In genomic region chr7:2688409-2689342, GRCh38 we compare ENCODE assay signal across 9 cellular contexts. TPM values are rescaled to one million over a fixed set of nuclear protein-coding genes. Genes with fewer than 3 reads are reported as not detected.
DNase-seq lines count a peak whose midpoint lies in the region; ATAC-seq and TF ChIP-seq lines count a peak whose summit lies in the region.
"Had no signal": no experiment of that assay in that cellular context is flagged by ENCODE, and none has a peak within 500 bp of the region (broad histone marks: within the 10 kb centered on the region; RNA-seq: fewer than 3 reads in every experiment).

No MANE protein-coding gene starts in this region.

- H3K36me3 Mint-ChIP-seq in activated T-cell treated with anti-CD3 and anti-CD28 coated beads, Interleukin-2, amount 50 U/mL, for 72 hours (ENCODE audit: insufficient read depth in 2 of 2) = no peaks in the 10 kb centered on the region
- H3K36me3 Mint-ChIP-seq: activated naive CD4-positive, alpha-beta T cell treated with anti-CD3 and anti-CD28 coated beads, Interleukin-2, amount 50 U/mL, for 24 hours had no signal

- no peaks in the 10 kb centered on the region for H3K36me3 ChIP-seq in uterus

- peak overlapping the region; percentile 37 for H3K4me3 ChIP-seq in WI38 (ENCODE audit: low read depth, low read length)
- peak overlapping the region; percentile 6 to 34 for H3K4me3 ChIP-seq in uterus

- H3K4me1 Mint-ChIP-seq in activated T-cell treated with anti-CD3 and anti-CD28 coated beads, Interleukin-2, amount 50 U/mL, for 72 hours (ENCODE audit: low read depth) = peaks cover 15% of the 10 kb centered on the region

- H3K9me3 Mint-ChIP-seq in activated T-cell treated with anti-CD3 and anti-CD28 coated beads, Interleukin-2, amount 50 U/mL, for 72 hours = no peaks in the 10 kb centered on the region
- H3K9me3 Mint-ChIP-seq: activated naive CD4-positive, alpha-beta T cell treated with anti-CD3 and anti-CD28 coated beads, Interleukin-2, amount 50 U/mL, for 24 hours had no signal

- intact Hi-C loops in uterus (cut with DNase I; ENCODE audit: low total_unique reads) = no loop called here

- H3K27me3 Mint-ChIP-seq in activated T-cell treated with anti-CD3 and anti-CD28 coated beads, Interleukin-2, amount 50 U/mL, for 72 hours (ENCODE audit: low read depth) = peaks cover 39% of the 10 kb centered on the region

- no peak for TF ChIP-seq POLR2A in uterus (IDR thresholded peaks at IDR 0.05)

- TF ChIP-seq CTCF in WI38 (IDR thresholded peaks at IDR 0.05; ENCODE audit: low read depth, low read length) (no peak), uterus (IDR thresholded peaks at IDR 0.05) (no peak)

- H3K27ac Mint-ChIP-seq in activated T-cell treated with anti-CD3 and anti-CD28 coated beads, Interleukin-2, amount 50 U/mL, for 72 hours = no peak overlapping the region
- H3K27ac Mint-ChIP-seq: activated naive CD4-positive, alpha-beta T cell treated with anti-CD3 and anti-CD28 coated beads, Interleukin-2, amount 50 U/mL, for 24 hours had no signal

- H3K9me3 ChIP-seq in uterus = no peaks in the 10 kb centered on the region

- H3K27ac ChIP-seq in uterus = no peak overlapping the region

- no peak for DNase-seq in activated T-cell treated with anti-CD3 and anti-CD28 coated beads, Interleukin-2, amount 50 U/mL, for 72 hours
- no peak for DNase-seq in activated T-cell treated with anti-CD3 and anti-CD28 coated beads for 4 hours
- peak; percentile 31 for DNase-seq in kidney glomerular epithelial cell (lab: John Stamatoyannopoulos, UW)
- no peak for DNase-seq in uterus
- DNase-seq in AG20443 (ENCODE audit: low spot score) = no peak
- no peak for DNase-seq in NCI-H82 (lab: John Stamatoyannopoulos, UW)

- no peaks in the 10 kb centered on the region for H3K27me3 ChIP-seq in uterus

- ATAC-seq in activated T-cell treated with anti-CD3 and anti-CD28 coated beads, Interleukin-2, amount 50 U/mL, for 72 hours (replicated peaks in 1 of 2) = peak; percentile 39 to 43
- peak; percentile 71 for ATAC-seq in HG02870 (IDR thresholded peaks at IDR 0.05; ENCODE audit: unreplicated experiment)

- H3K4me3 Mint-ChIP-seq in activated T-cell treated with anti-CD3 and anti-CD28 coated beads, Interleukin-2, amount 50 U/mL, for 72 hours = peak overlapping the region; percentile 56 to 63
- H3K4me3 Mint-ChIP-seq: activated naive CD4-positive, alpha-beta T cell treated with anti-CD3 and anti-CD28 coated beads, Interleukin-2, amount 50 U/mL, for 24 hours had no signal

- peaks cover 0 to 11% of the 10 kb centered on the region in 2 donors for H3K4me1 ChIP-seq in uterus

RNA-seq across cellular contexts. Expression of gene AMZ1, which starts 0.7 kb away (rescaled TPM):
- total RNA-seq in activated T-cell treated with anti-CD3 and anti-CD28 coated beads, Interleukin-2, amount 50 U/mL, for 72 hours = 1 to 10 TPM in 1 of 2 donors, under 1 TPM in 1; 0.34 to 1.3 TPM
- total RNA-seq in uterus = 1 to 10 TPM in 2 of 4 donors, under 1 TPM in 1, not detected in 1; 0.35 to 4.6 (median 4.4) TPM

RNA-seq across cellular contexts. Expression of gene TTYH3, which starts 56.9 kb away (rescaled TPM):
- 10 to 100 TPM; 30.0 to 36.4 TPM for total RNA-seq in activated T-cell treated with anti-CD3 and anti-CD28 coated beads, Interleukin-2, amount 50 U/mL, for 72 hours
- total RNA-seq in uterus = 10 to 100 TPM in 2 of 4 donors, 1 to 10 TPM in 2; 3.8 to 47.2 (median 25.2) TPM
